Comparison of ENCODE assay signal across 22 cellular contexts in the genomic region with DNA sequence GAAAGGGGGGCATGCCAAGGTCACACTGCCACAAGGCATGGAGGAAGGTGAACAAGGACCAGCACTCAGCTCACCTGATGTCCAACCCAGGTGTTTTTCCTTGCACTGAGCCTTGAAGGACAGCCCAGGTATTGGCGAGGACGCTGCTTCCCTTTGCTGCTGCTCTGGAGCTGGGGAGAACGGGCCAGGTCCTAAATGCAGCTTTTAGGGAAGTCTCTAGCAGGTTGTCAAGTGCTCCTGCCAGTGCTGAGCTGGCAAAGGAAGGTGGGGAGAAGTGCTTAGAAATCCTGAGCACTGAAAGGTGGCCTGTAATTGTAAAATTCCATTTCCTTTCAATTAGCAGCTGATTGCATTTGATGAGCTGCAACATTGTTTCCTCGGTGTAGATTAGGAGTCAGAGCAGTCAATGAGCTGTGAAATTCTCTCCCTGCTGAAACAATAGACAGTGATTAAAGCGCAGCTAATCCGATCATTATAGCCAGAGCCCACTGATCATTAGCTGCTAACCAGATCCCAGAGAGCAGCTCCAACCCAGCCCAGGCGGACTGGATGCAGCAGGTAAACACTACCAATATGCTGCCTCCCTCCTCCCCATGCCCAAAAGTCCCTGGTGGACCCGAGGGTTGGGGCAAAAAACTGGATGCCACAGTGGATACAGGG.
DNase-seq lines count a peak whose midpoint lies in the region; ATAC-seq and TF ChIP-seq lines count a peak whose summit lies in the region.
"Had no signal": no experiment of that assay in that cellular context is flagged by ENCODE, and none has a peak within 500 bp of the region (broad histone marks: within the 10 kb centered on the region; RNA-seq: fewer than 3 reads in every experiment).

No MANE protein-coding gene starts in this region.

- no peak overlapping the region for H2BK15ac ChIP-seq in mesendoderm (replicated peaks; ENCODE audit: low read depth)

- peak overlapping the region; percentile 5 for H3K18ac ChIP-seq in mesendoderm (ENCODE audit: low read length)

- peak overlapping the region; percentile 17 for H2BK5ac ChIP-seq in mesendoderm (ENCODE audit: low read length)

- peak overlapping the region; percentile 16 for H3K23ac ChIP-seq in mesendoderm (ENCODE audit: low read length)

- CTCF ChIA-PET in activated CD8-positive, alpha-beta memory T cell treated with anti-CD3 and anti-CD28 coated beads, Interleukin-2, amount 10 ng/mL, durations not matched to agents 7 days and 5 days (lab: Charles Lee) = interaction anchor here (1.4 kb wide), 1 partner anchor 27 kb away, joined by 3 read pairs; no protein-coding TSS in a partner anchor

- no peak for ATAC-seq in activated CD8-positive, alpha-beta memory T cell treated with anti-CD3 and anti-CD28 coated beads, Interleukin-2, amount 10 ng/mL, durations not matched to agents 7 days and 5 days
- ATAC-seq in HG02610 (IDR thresholded peaks at IDR 0.05; ENCODE audit: unreplicated experiment) (no peak), HG02973 (IDR thresholded peaks at IDR 0.05; ENCODE audit: unreplicated experiment) (no peak), HG02571 (IDR thresholded peaks at IDR 0.05; ENCODE audit: unreplicated experiment) (no peak)
- ATAC-seq: T-helper 17 cell had no signal

- H2AK5ac ChIP-seq in mesendoderm (ENCODE audit: low read length) = no peak overlapping the region

- no peak for TF ChIP-seq CTCF in C4-2B (conservative IDR thresholded peaks at IDR 0.05)

- H3K4me1 Mint-ChIP-seq in activated CD8-positive, alpha-beta memory T cell treated with anti-CD3 and anti-CD28 coated beads, Interleukin-2, amount 10 ng/mL, durations not matched to agents 7 days and 5 days = no peaks in the 10 kb centered on the region
- H3K4me1 Mint-ChIP-seq: T-helper 17 cell had no signal

- no peaks in the 10 kb centered on the region for H3K27me3 Mint-ChIP-seq in activated CD8-positive, alpha-beta memory T cell treated with anti-CD3 and anti-CD28 coated beads, Interleukin-2, amount 10 ng/mL, durations not matched to agents 7 days and 5 days

- H3K9me3 Mint-ChIP-seq in activated CD8-positive, alpha-beta memory T cell treated with anti-CD3 and anti-CD28 coated beads, Interleukin-2, amount 10 ng/mL, durations not matched to agents 7 days and 5 days (ENCODE audit: low read depth) = no peaks in the 10 kb centered on the region

- DNase-seq in ELF-1 (ENCODE audit: low read depth, low spot score) = peak; percentile 62
- peak; percentile 9 for DNase-seq in NT2/D1 (ENCODE audit: low read depth, low spot score)
- DNase-seq in mesendoderm = peak; percentile 98
- no peak for DNase-seq in activated CD8-positive, alpha-beta memory T cell treated with anti-CD3 and anti-CD28 coated beads, Interleukin-2, amount 10 ng/mL, durations not matched to agents 7 days and 5 days
- DNase-seq: C1 segment of cervical spinal cord; DMS153; EL; GM23248; HFFc6; IMR-90; Karpas-422; MG63; NCI-H1930; NCI-H510A; NK-92 treated with Interleukin-12 subunit alpha and Interleukin-12 subunit beta, amount 100 ng/mL, for 24 hours; RPMI8226; SIG-M5; T-helper 17 cell had no signal

- H3K4me1 ChIP-seq in NT2/D1 (ENCODE audit: insufficient read depth, insufficient read length) (no peaks in the 10 kb centered on the region), mesendoderm (ENCODE audit: control insufficient read depth, low read depth, low read length) (peaks cover 8% of the 10 kb centered on the region)

- H3K56ac ChIP-seq in mesendoderm (ENCODE audit: low read length) = peak overlapping the region; percentile 51

- no peak overlapping the region for H2BK120ac ChIP-seq in mesendoderm (ENCODE audit: low read depth, low read length)

- no peak overlapping the region for H4K8ac ChIP-seq in mesendoderm (ENCODE audit: low read depth, low read length)

- H3K4me3 ChIP-seq in NT2/D1 (ENCODE audit: insufficient read length, low read depth) (no peak overlapping the region), mesendoderm (ENCODE audit: low read length) (no peak overlapping the region)
- H3K4me3 ChIP-seq: GM23248, MG63 had no signal

- H3K27ac ChIP-seq in C4-2B (peak overlapping the region; percentile 7; the same call in 1 of the 2 replicates), mesendoderm (ENCODE audit: low read depth, low read length) (peak overlapping the region; percentile 47)
- H3K27ac ChIP-seq: GM23248 had no signal

- H4K5ac ChIP-seq in mesendoderm (ENCODE audit: low read length) = no peak overlapping the region

- WGBS in mesendoderm (ENCODE audit: extremely low coverage, insufficient coverage, low lambda C conversion rate) = no CpG with 5 or more reads among the region's 8 CpGs

- H3K4me2 ChIP-seq in mesendoderm (ENCODE audit: low read length) = no peak overlapping the region

- no peaks in the 10 kb centered on the region for H3K36me3 Mint-ChIP-seq in activated CD8-positive, alpha-beta memory T cell treated with anti-CD3 and anti-CD28 coated beads, Interleukin-2, amount 10 ng/mL, durations not matched to agents 7 days and 5 days

- H3K36me3 ChIP-seq in NT2/D1 (ENCODE audit: insufficient read depth, insufficient read length, low read length) (no peaks in the 10 kb centered on the region), mesendoderm (ENCODE audit: control insufficient read depth, insufficient read depth, low read length) (no peaks in the 10 kb centered on the region)
- H3K36me3 ChIP-seq: MG63 had no signal

- no peaks in the 10 kb centered on the region for H3K79me2 ChIP-seq in mesendoderm (ENCODE audit: control insufficient read depth, insufficient read depth, low read length)

- H3K4me3 Mint-ChIP-seq in activated CD8-positive, alpha-beta memory T cell treated with anti-CD3 and anti-CD28 coated beads, Interleukin-2, amount 10 ng/mL, durations not matched to agents 7 days and 5 days = no peak overlapping the region
- H3K4me3 Mint-ChIP-seq: HFFc6, T-helper 17 cell had no signal

- H3K27ac Mint-ChIP-seq in activated CD8-positive, alpha-beta memory T cell treated with anti-CD3 and anti-CD28 coated beads, Interleukin-2, amount 10 ng/mL, durations not matched to agents 7 days and 5 days = no peak overlapping the region
- H3K27ac Mint-ChIP-seq: HFFc6, T-helper 17 cell had no signal

- H3K9ac ChIP-seq in NT2/D1 (ENCODE audit: insufficient read length, low read depth) (no peak overlapping the region), mesendoderm (ENCODE audit: low read length) (peak overlapping the region; percentile 14)
- H3K9ac ChIP-seq: GM23248 had no signal

- no peaks in the 10 kb centered on the region for H3K79me1 ChIP-seq in mesendoderm (ENCODE audit: low read length)

- no peaks in the 10 kb centered on the region for H3K27me3 ChIP-seq in NT2/D1 (ENCODE audit: insufficient read depth, insufficient read length)
- H3K27me3 ChIP-seq in mesendoderm (ENCODE audit: insufficient read depth, low read length, poor library complexity) = peaks cover 39% of the 10 kb centered on the region
- H3K27me3 ChIP-seq: MG63 had no signal

- no peaks in the 10 kb centered on the region for H3K9me3 ChIP-seq in NT2/D1 (ENCODE audit: insufficient read depth, low read length)
- H3K9me3 ChIP-seq: MG63 had no signal

- H3K4ac ChIP-seq in mesendoderm (ENCODE audit: low read depth, low read length) = no peak overlapping the region
